8 cellular contexts compared by ENCODE assay signal in genomic region chr19:38142176-38143035, GRCh38.
DNase-seq lines count a peak whose midpoint lies in the region; TF ChIP-seq lines count a peak whose summit lies in the region.

No MANE protein-coding gene starts in this region.

- H3K27me3 ChIP-seq in GM23248 (replicated peaks; ENCODE audit: insufficient read depth) = no peaks in the 10 kb centered on the region
- no peaks in the 10 kb centered on the region for H3K27me3 ChIP-seq in neural cell (ENCODE audit: insufficient read depth, low read depth, low read length)

- no peaks in the 10 kb centered on the region for H3K27me3 Mint-ChIP-seq in type B pancreatic cell

- H2AFZ ChIP-seq in GM23248 (no peak overlapping the region), neural cell (ENCODE audit: low read depth, low read length) (no peak overlapping the region)

- peak overlapping the region; percentile 21 for H3K27ac Mint-ChIP-seq in type B pancreatic cell

- no peaks in the 10 kb centered on the region for H3K9me3 ChIP-seq in GM23248 (ENCODE audit: low read depth)
- no peaks in the 10 kb centered on the region for H3K9me3 ChIP-seq in neural cell (ENCODE audit: low read length)

- H3F3A ChIP-seq in GM23248 (ENCODE audit: insufficient read depth) = no peaks in the 10 kb centered on the region
- H3F3A ChIP-seq in neural cell (ENCODE audit: insufficient read depth, low read length, poor library complexity, severe bottlenecking) = no peaks in the 10 kb centered on the region

- no peaks in the 10 kb centered on the region for H3K79me2 ChIP-seq in GM23248 (ENCODE audit: insufficient read depth)
- no peaks in the 10 kb centered on the region for H3K79me2 ChIP-seq in neural cell (replicated peaks; ENCODE audit: insufficient read depth, low read length)

- H3K4me2 ChIP-seq in GM23248 (ENCODE audit: unreplicated experiment) (no peak overlapping the region), neural cell (ENCODE audit: low read length) (no peak overlapping the region)

- H3K9me3 Mint-ChIP-seq in type B pancreatic cell = no peaks in the 10 kb centered on the region

- no peak overlapping the region for H3K27ac ChIP-seq in GM23248
- no peak overlapping the region for H3K27ac ChIP-seq in neural cell (ENCODE audit: low read length)

- in situ Hi-C loops in GM23248 (cut with MboI) = no loop called here

- H3K4me3 ChIP-seq in AG09309 (ENCODE audit: control insufficient read depth, low read depth, low read length) (no peak overlapping the region), GM23248 (no peak overlapping the region), neural cell (ENCODE audit: low read length) (no peak overlapping the region)

- TF ChIP-seq CTCF in AG09309 (IDR thresholded peaks at IDR 0.05; ENCODE audit: control insufficient read depth, insufficient read depth, low read depth, low read length, missing control alignments) = peak; percentile 74
- peak; percentile 85 for TF ChIP-seq CTCF in neural cell (IDR thresholded peaks at IDR 0.05; ENCODE audit: poor library complexity, severe bottlenecking)
- peak; percentile 83 for TF ChIP-seq CTCF in type B pancreatic cell (conservative IDR thresholded peaks at IDR 0.05)

- H3K9ac ChIP-seq in GM23248 (no peak overlapping the region), neural cell (ENCODE audit: low read length) (no peak overlapping the region)

- 48 to 49% methylated on average over 15 to 17 of the region's 17 CpGs for WGBS in GM23248 (ENCODE audit: low coverage in 1 of 2, low lambda C conversion rate in 2 of 2, missing lambda C conversion rate in 2 of 2), 2 experiments

- no peaks in the 10 kb centered on the region for H3K9me2 ChIP-seq in GM23248 (ENCODE audit: insufficient read depth)
- H3K9me2 ChIP-seq in neural cell (ENCODE audit: insufficient read depth, low read length) = no peaks in the 10 kb centered on the region

- H3K4me1 Mint-ChIP-seq in type B pancreatic cell (ENCODE audit: unreplicated experiment) = no peaks in the 10 kb centered on the region

- H3K36me3 Mint-ChIP-seq in type B pancreatic cell = peaks cover 19% of the 10 kb centered on the region

- H3K36me3 ChIP-seq in GM23248 (ENCODE audit: low read depth) (peaks cover 2% of the 10 kb centered on the region; the same call in 1 of the 2 replicates), neural cell (ENCODE audit: insufficient read depth, low read length) (no peaks in the 10 kb centered on the region)

- peak; percentile 87 for TF ChIP-seq RAD21 in neural cell (conservative IDR thresholded peaks at IDR 0.05)

- H3K4me3 Mint-ChIP-seq in type B pancreatic cell = no peak overlapping the region

- TF ChIP-seq EP300 in neural cell (conservative IDR thresholded peaks at IDR 0.05; ENCODE audit: poor library complexity, severe bottlenecking) = no peak

- no peaks in the 10 kb centered on the region for H3K4me1 ChIP-seq in GM23248 (ENCODE audit: insufficient read depth)

- DNase-seq in AG09309 (ENCODE audit: low read depth) (no peak), GM23248 (peak; percentile 74), NCI-H526 (lab: John Stamatoyannopoulos, UW) (peak; percentile 44 to 85), activated T-cell treated with anti-CD3 and anti-CD28 coated beads for 1 hour (ENCODE audit: low read depth) (peak; percentile 17), fibroblast of peridontal ligament (ENCODE audit: extremely low read depth) (peak; percentile 40), type B pancreatic cell (ENCODE audit: extremely low spot score, unreplicated experiment) (no peak), NCI-H774 (lab: John Stamatoyannopoulos, UW) (no peak)

- H4K20me1 ChIP-seq in GM23248 (ENCODE audit: insufficient read depth) (no peaks in the 10 kb centered on the region), neural cell (ENCODE audit: insufficient read depth) (no peaks in the 10 kb centered on the region)

TF ChIP-seq in neural cell, 6 proteins besides CTCF, POLR2A, EP300 and RAD21:
- TF ChIP-seq MXI1 (conservative IDR thresholded peaks at IDR 0.05; ENCODE audit: poor library complexity, severe bottlenecking) (no peak), POLR2AphosphoS5 (IDR thresholded peaks at IDR 0.05) (no peak), TAF1 (IDR thresholded peaks at IDR 0.05; ENCODE audit: low read depth) (no peak), SMC3 (conservative IDR thresholded peaks at IDR 0.05; ENCODE audit: poor library complexity) (peak; percentile 88), REST (IDR thresholded peaks at IDR 0.05; ENCODE audit: borderline replicate concordance) (no peak), EZH2 (IDR thresholded peaks at IDR 0.05; ENCODE audit: borderline replicate concordance, insufficient read depth, low read length, poor library complexity, severe bottlenecking) (no peak)

Comparison
In these comparisons a context has a peak if more than half of its experiments do, and no peak if none do; other contexts are left out.
1. DNase-seq: peak in GM23248 (single experiment), NCI-H526 (2 of 2), activated T-cell treated with anti-CD3 and anti-CD28 coated beads for 1 hour (single experiment) and fibroblast of peridontal ligament (single experiment); none in AG09309 (single experiment), type B pancreatic cell (single experiment) and NCI-H774 (single experiment).
2. Peak in every context shown above with its lines, with median percentiles within 50 percentile points of each other: CTCF ChIP-seq.